Comparison of ENCODE assay signal across 10 cellular contexts in the genomic region with DNA sequence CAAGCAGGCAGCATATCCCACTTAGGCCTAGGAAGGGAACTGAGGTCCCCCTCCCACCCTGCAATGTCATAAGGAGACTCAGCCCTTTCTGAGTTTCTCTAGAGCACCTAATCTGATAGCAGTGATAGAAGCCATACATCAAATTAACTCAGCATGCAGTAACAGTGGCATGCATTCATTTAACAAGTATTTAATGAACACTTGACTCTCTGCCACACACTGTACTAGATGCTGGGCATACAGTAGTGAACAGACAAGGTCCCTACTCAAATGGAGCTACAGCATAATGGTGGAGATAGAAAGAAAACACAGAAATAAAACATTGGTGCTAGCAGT. TPM values are rescaled to one million over a fixed set of nuclear protein-coding genes. Genes with fewer than 3 reads are reported as not detected.
DNase-seq lines count a peak whose midpoint lies in the region; ATAC-seq, FAIRE-seq and TF ChIP-seq lines count a peak whose summit lies in the region.
"Had no signal": no experiment of that assay in that cellular context is flagged by ENCODE, and none has a peak within 500 bp of the region (broad histone marks: within the 10 kb centered on the region; RNA-seq: fewer than 3 reads in every experiment).

No MANE protein-coding gene starts in this region.

- H3K27ac ChIP-seq in body of pancreas (peak overlapping the region; percentile 63 to 86 (median 80)), pancreas (peak overlapping the region; percentile 69 to 90 (median 80))

- intact Hi-C loops in body of pancreas (cut with DNase I): no loop called here
- intact Hi-C loops in pancreas (cut with DNase I): no loop called here

- H3K4me3 ChIP-seq in body of pancreas: no peak overlapping the region
- H3K4me3 ChIP-seq in pancreas: no peak overlapping the region

- no peak for TF ChIP-seq POLR2A in body of pancreas (IDR thresholded peaks at IDR 0.05)

- TF ChIP-seq CTCF in body of pancreas (IDR thresholded peaks at IDR 0.05) (no peak), pancreas (IDR thresholded peaks at IDR 0.05) (no peak)

- H3K27me3 ChIP-seq in body of pancreas: no peaks in the 10 kb centered on the region
- no peaks in the 10 kb centered on the region for H3K27me3 ChIP-seq in pancreas

- DNase-seq in DMS79 (lab: John Stamatoyannopoulos, UW): peak; percentile 65
- DNase-seq in NCI-H1436 treated with DMSO at 0.1 percent for 48 hours (lab: John Stamatoyannopoulos, UW): peak; percentile 29
- DNase-seq in body of pancreas: no peak
- DNase-seq in pancreas: no peak
- DNase-seq in stimulated activated CD4-positive, alpha-beta T cell treated with anti-CD3 and anti-CD28 coated beads, Interleukin-4, amount 100 ng/mL, for 4 hours: no peak
- DNase-seq in NCI-H1105 treated with DMSO at 0.1 percent for 48 hours (lab: John Stamatoyannopoulos, UW): no peak
- DNase-seq in COLO668 (lab: John Stamatoyannopoulos, UW; ENCODE audit: unreplicated experiment): no peak
- no peak for DNase-seq in retina
- DNase-seq: activated CD4-positive, alpha-beta T cell treated with anti-CD3 and anti-CD28 coated beads for 1 hour; NCI-H1694 treated with DMSO at 0.1 percent for 48 hours had no signal

- H3K36me3 ChIP-seq in body of pancreas (replicated peaks in 1 of 2; ENCODE audit: insufficient read depth in 1 of 2, low read depth in 2 of 2): no peaks in the 10 kb centered on the region
- no peaks in the 10 kb centered on the region for H3K36me3 ChIP-seq in pancreas

- H3K9me3 ChIP-seq in body of pancreas (no peaks in the 10 kb centered on the region), pancreas (no peaks in the 10 kb centered on the region)

- H3K4me1 ChIP-seq in body of pancreas (peaks cover 69% of the 10 kb centered on the region), pancreas (peaks cover 35 to 62% (median 59%) of the 10 kb centered on the region in 3 donors)

- FAIRE-seq in pancreas (lab: Jason Lieb, UNC): no peak

- no peak for ATAC-seq in body of pancreas
- no peak for ATAC-seq in pancreas

RNA-seq across cellular contexts. Expression of gene SLC22A5, which starts 58.6 kb away (rescaled TPM):
- 10 to 100 TPM; 21.3 to 30.3 TPM for total RNA-seq in body of pancreas
- total RNA-seq in pancreas: 10 to 100 TPM in 2 of 6 donors, 1 to 10 TPM in 4; 5.5 to 13.1 (median 7.8) TPM
- 10 to 100 TPM in 1 of 2 donors, 1 to 10 TPM in 1; 7.1 to 12.2 TPM for polyA plus RNA-seq in pancreas

Comparison
In these comparisons a context has a peak if more than half of its experiments do, and no peak if none do; other contexts are left out.
1. DNase-seq: peak in DMS79 (single experiment) and NCI-H1436 treated with DMSO at 0.1 percent for 48 hours (single experiment); none in body of pancreas (0 of 4), pancreas (0 of 6), stimulated activated CD4-positive, alpha-beta T cell treated with anti-CD3 and anti-CD28 coated beads, Interleukin-4, amount 100 ng/mL, for 4 hours (0 of 2), NCI-H1105 treated with DMSO at 0.1 percent for 48 hours (single experiment), COLO668 (single experiment) and retina (single experiment).